8 cellular contexts compared by ENCODE assay signal in genomic region chr1:184002071-184002470, GRCh38. TPM values are rescaled to one million over a fixed set of nuclear protein-coding genes. Genes with fewer than 3 reads are reported as not detected.
DNase-seq lines count a peak whose midpoint lies in the region; ATAC-seq, FAIRE-seq and TF ChIP-seq lines count a peak whose summit lies in the region.

No MANE protein-coding gene starts in this region.

- no peak overlapping the region for H2AK5ac ChIP-seq in H1 (ENCODE audit: low read depth, low read length)

- no peak overlapping the region for H3K23ac ChIP-seq in H1 (ENCODE audit: insufficient read length)

- H3K27me3 ChIP-seq in Caco-2 (replicated peaks; ENCODE audit: control insufficient read depth, insufficient read depth, low read length) (no peaks in the 10 kb centered on the region), H1 (replicated peaks in 1 of 4; ENCODE audit: control insufficient read depth in 3 of 4, extremely low read depth in 1 of 4, insufficient read depth in 3 of 4, low read length in 3 of 4) (no peaks in the 10 kb centered on the region), esophagus squamous epithelium (no peaks in the 10 kb centered on the region)

- peak overlapping the region; percentile 64 for H2AFZ ChIP-seq in H1 (ENCODE audit: low read length)

- no peak for ATAC-seq in activated CD8-positive, alpha-beta memory T cell treated with anti-CD3 and anti-CD28 coated beads, Interleukin-2, amount 10 ng/mL, durations not matched to agents 7 days and 5 days
- ATAC-seq in HG02970 (IDR thresholded peaks at IDR 0.05; ENCODE audit: low FRiP score, unreplicated experiment), result no peak

- H3K4ac ChIP-seq in H1 (replicated peaks; ENCODE audit: insufficient read length, low read depth, low read length), result no peak overlapping the region

- no peaks in the 10 kb centered on the region for H3K9me3 ChIP-seq in Caco-2
- no peaks in the 10 kb centered on the region for H3K9me3 ChIP-seq in H1 (ENCODE audit: insufficient read depth in 2 of 2, low read depth in 1 of 2, low read length in 1 of 2)
- no peaks in the 10 kb centered on the region for H3K9me3 ChIP-seq in esophagus squamous epithelium

- H3K4me1 ChIP-seq in Caco-2 (peaks cover 25% of the 10 kb centered on the region), H1 (replicated peaks in 1 of 4; ENCODE audit: control insufficient read depth in 3 of 4, insufficient read depth in 4 of 4, low read length in 3 of 4) (0 out of 7 replicates have a peak, but pooled peaks cover 0 to 4% (median 0%) of the 10 kb centered on the region in 4 experiments), esophagus squamous epithelium (peaks cover 0 to 5% (median 0%) of the 10 kb centered on the region in 3 donors)

- 58% methylated on average over 2 of the region's 2 CpGs; no CpG with 5 or more reads in 1 of the 2 experiments for WGBS in H1 (ENCODE audit: extremely low coverage in 1 of 2, insufficient coverage in 1 of 2, insufficient read length in 1 of 2, insufficient replicate concordance in 2 of 2, low coverage in 1 of 2, low lambda C conversion rate in 2 of 2, missing lambda C conversion rate in 1 of 2), 2 experiments
- 14 to 22% methylated on average over 1 to 2 of the region's 2 CpGs for WGBS in esophagus squamous epithelium, 2 donors

- H3K27ac ChIP-seq in H1 (ENCODE audit: low read depth, low read length) (no peak overlapping the region), esophagus squamous epithelium (no peak overlapping the region)

- POLR2A ChIA-PET in Caco-2 (lab: Charles Lee) (interaction anchor here (0.5 kb wide), 1 partner anchor 49 kb away, joined by 10 read pairs; the partner anchor contains the start of gene TSEN15), H1 (lab: Charles Lee; ENCODE audit: partially characterized antibody) (interaction anchor here (1.6 kb wide), 1 partner anchor 49 kb away, joined by 3 read pairs; the partner anchor contains the start of gene TSEN15)

- H3K4me2 ChIP-seq in H1 (ENCODE audit: insufficient read depth in 1 of 2, low read depth in 2 of 2, low read length in 2 of 2), result 0 out of 4 replicates have a peak overlapping the region, but pooled peaks of 1 of the 2 experiments have one; percentile 9

- no peak overlapping the region for H3K4me3 ChIP-seq in Caco-2 (ENCODE audit: low read depth, low read length)
- H3K4me3 ChIP-seq in H1 (ENCODE audit: extremely low read depth in 1 of 4, insufficient read depth in 2 of 4, low read depth in 3 of 4, low read length in 4 of 4), result no peak overlapping the region
- no peak overlapping the region for H3K4me3 ChIP-seq in esophagus squamous epithelium

- H3K36me3 Mint-ChIP-seq in Caco-2 (ENCODE audit: insufficient read depth, unreplicated experiment), result peaks cover 5% of the 10 kb centered on the region
- no peaks in the 10 kb centered on the region for H3K36me3 Mint-ChIP-seq in activated CD8-positive, alpha-beta memory T cell treated with anti-CD3 and anti-CD28 coated beads, Interleukin-2, amount 10 ng/mL, durations not matched to agents 7 days and 5 days

- H4K8ac ChIP-seq in H1 (ENCODE audit: extremely low read depth, insufficient read depth, low read length), result no peak overlapping the region

- no peak overlapping the region for H3K14ac ChIP-seq in H1 (ENCODE audit: insufficient read length)

- no TSS peak for BruUV-seq in Caco-2 (replicated peaks; lab: Mats Ljungman, UMichigan)

- no peak for TF ChIP-seq POLR2A in H1 (IDR thresholded peaks at IDR 0.05; ENCODE audit: control extremely low read depth in 1 of 2, low read depth in 2 of 2, low read length in 2 of 2)
- TF ChIP-seq POLR2A in esophagus squamous epithelium (IDR thresholded peaks at IDR 0.05), result no peak

- H3K27ac Mint-ChIP-seq in Caco-2 (ENCODE audit: unreplicated experiment), result peak overlapping the region; percentile 36
- H3K27ac Mint-ChIP-seq in activated CD8-positive, alpha-beta memory T cell treated with anti-CD3 and anti-CD28 coated beads, Interleukin-2, amount 10 ng/mL, durations not matched to agents 7 days and 5 days, result no peak overlapping the region

- H3K79me2 ChIP-seq in H1 (ENCODE audit: control insufficient read depth in 1 of 2, insufficient read depth in 2 of 2, low read length in 2 of 2), result no peaks in the 10 kb centered on the region

- H3K4me3 Mint-ChIP-seq in Caco-2 (ENCODE audit: unreplicated experiment), result no peak overlapping the region
- H3K4me3 Mint-ChIP-seq in activated CD8-positive, alpha-beta memory T cell treated with anti-CD3 and anti-CD28 coated beads, Interleukin-2, amount 10 ng/mL, durations not matched to agents 7 days and 5 days, result no peak overlapping the region

- peaks cover 16% of the 10 kb centered on the region for H3K4me1 Mint-ChIP-seq in Caco-2 (ENCODE audit: low read depth, unreplicated experiment)
- no peaks in the 10 kb centered on the region for H3K4me1 Mint-ChIP-seq in activated CD8-positive, alpha-beta memory T cell treated with anti-CD3 and anti-CD28 coated beads, Interleukin-2, amount 10 ng/mL, durations not matched to agents 7 days and 5 days

- H3K27me3 Mint-ChIP-seq in Caco-2 (ENCODE audit: insufficient read depth, unreplicated experiment), result no peaks in the 10 kb centered on the region
- no peaks in the 10 kb centered on the region for H3K27me3 Mint-ChIP-seq in activated CD8-positive, alpha-beta memory T cell treated with anti-CD3 and anti-CD28 coated beads, Interleukin-2, amount 10 ng/mL, durations not matched to agents 7 days and 5 days

- CTCF ChIA-PET in Caco-2 (lab: Charles Lee) (no interaction called here), H1 (lab: Charles Lee; ENCODE audit: partially characterized antibody) (no interaction called here)
- CTCF ChIA-PET in activated CD8-positive, alpha-beta memory T cell treated with anti-CD3 and anti-CD28 coated beads, Interleukin-2, amount 10 ng/mL, durations not matched to agents 7 days and 5 days (lab: Charles Lee), result no interaction called here

- H3K79me1 ChIP-seq in H1 (ENCODE audit: low read depth, low read length), result no peaks in the 10 kb centered on the region

- H2BK5ac ChIP-seq in H1 (ENCODE audit: low read depth, low read length), result no peak overlapping the region

- H2BK15ac ChIP-seq in H1 (ENCODE audit: low read length), result no peak overlapping the region

- intact Hi-C loops in Caco-2 (cut with micrococcal nuclease; ENCODE audit: unreplicated experiment) (no loop called here), esophagus squamous epithelium (cut with DNase I) (no loop called here)

- no peaks in the 10 kb centered on the region for H3K9me3 Mint-ChIP-seq in Caco-2 (ENCODE audit: unreplicated experiment)
- no peaks in the 10 kb centered on the region for H3K9me3 Mint-ChIP-seq in activated CD8-positive, alpha-beta memory T cell treated with anti-CD3 and anti-CD28 coated beads, Interleukin-2, amount 10 ng/mL, durations not matched to agents 7 days and 5 days (ENCODE audit: low read depth)

- no peak overlapping the region for H2BK120ac ChIP-seq in H1 (replicated peaks; ENCODE audit: low read depth, low read length)

- H4K91ac ChIP-seq in H1 (replicated peaks; ENCODE audit: insufficient read length, low read length), result peak overlapping the region; percentile 10

- FAIRE-seq in H1 (lab: Jason Lieb, UNC), result no peak

- no peak overlapping the region for H2BK20ac ChIP-seq in H1 (ENCODE audit: low read length)

- H3K9ac ChIP-seq in H1 (replicated peaks in 1 of 4; ENCODE audit: extremely low read depth in 1 of 4, low read depth in 3 of 4, low read length in 3 of 4), result no peak overlapping the region

- no peak overlapping the region for H4K5ac ChIP-seq in H1 (ENCODE audit: insufficient read length, low read depth, low read length)

- H3K56ac ChIP-seq in H1 (replicated peaks; ENCODE audit: insufficient read length, low read depth, low read length), result no peak overlapping the region

- H3K18ac ChIP-seq in H1 (ENCODE audit: extremely low read depth, low read length), result no peak overlapping the region; the same call in 1 of the 2 replicates

- no peak for TF ChIP-seq EP300 in H1 (IDR thresholded peaks at IDR 0.05; ENCODE audit: borderline replicate concordance in 1 of 2, low read depth in 2 of 2, low read length in 2 of 2)

- H4K20me1 ChIP-seq in H1 (replicated peaks in 1 of 2; ENCODE audit: control insufficient read depth in 1 of 2, insufficient read depth in 2 of 2, low read length in 2 of 2), result no peaks in the 10 kb centered on the region

- DNase-seq in Caco-2 (peak in 1 of 2 experiments; percentile 39), NCI-H82 (lab: John Stamatoyannopoulos, UW) (peak; percentile 70), H1 (ENCODE audit: low read depth in 1 of 2, low spot score in 2 of 2) (no peak), mucosa of gallbladder (ENCODE audit: low spot score) (peak; percentile 43), DMS114 treated with DMSO at 0.1 percent for 48 hours (lab: John Stamatoyannopoulos, UW; ENCODE audit: unreplicated experiment) (no peak), esophagus squamous epithelium (lab: John Stamatoyannopoulos, UW) (no peak)
- no peak for DNase-seq in activated CD8-positive, alpha-beta memory T cell treated with anti-CD3 and anti-CD28 coated beads, Interleukin-2, amount 10 ng/mL, durations not matched to agents 7 days and 5 days

- no peak for TF ChIP-seq CTCF in Caco-2 (IDR thresholded peaks at IDR 0.05; ENCODE audit: insufficient read depth in 1 of 2, low read depth in 1 of 2, low read length in 1 of 2, severe bottlenecking in 1 of 2, unreplicated experiment in 1 of 2)
- no peak for TF ChIP-seq CTCF in H1 (IDR thresholded peaks at IDR 0.05; ENCODE audit: control extremely low read depth in 1 of 3, insufficient read depth in 1 of 3, low read depth in 1 of 3, low read length in 3 of 3)
- TF ChIP-seq CTCF in esophagus squamous epithelium (IDR thresholded peaks at IDR 0.05), result no peak

- H2BK12ac ChIP-seq in H1 (ENCODE audit: low read depth, low read length), result no peak overlapping the region

- H3K23me2 ChIP-seq in H1 (ENCODE audit: low read depth, low read length), result no peaks in the 10 kb centered on the region

- no peaks in the 10 kb centered on the region for H3K36me3 ChIP-seq in Caco-2 (ENCODE audit: control insufficient read depth, insufficient read depth, low read length)
- no peaks in the 10 kb centered on the region for H3K36me3 ChIP-seq in H1 (ENCODE audit: control insufficient read depth in 2 of 4, insufficient read depth in 4 of 4, low read length in 3 of 4)
- no peaks in the 10 kb centered on the region for H3K36me3 ChIP-seq in esophagus squamous epithelium

- no peak for TF ChIP-seq RAD21 in H1 (IDR thresholded peaks at IDR 0.05 in 1 of 2, conservative IDR thresholded peaks at IDR 0.05 in 1 of 2; ENCODE audit: low read depth in 2 of 2, low read length in 2 of 2)

RNA-seq across cellular contexts. Expression of gene COLGALT2, which starts 35.5 kb away (rescaled TPM):
- 10.5 and 10.6 TPM in 2 replicates for total RNA-seq in Caco-2 (2022)
- total RNA-seq in H1 (2021; fragmentation: NEBNext Ultra II Directional; extraction: Animal tissue kit (Norgen Biotek cat#: 25700)), result 4.6 TPM in 2 replicates
- polyA plus RNA-seq in H1 (2011; rRNA removed), result 2.1 and 2.5 TPM in 2 replicates
- 2.0 TPM for polyA plus RNA-seq in H1 (2011; cell fraction: cytosol; rRNA removed)
- polyA plus RNA-seq in H1 (2011; cell fraction: nucleus; rRNA removed), result 5.4 TPM
- 2.7 to 4.1 TPM (median 3.4 TPM) in 4 replicates for polyA plus RNA-seq in H1 (2012, experiment 1 of 2)
- polyA plus RNA-seq in H1 (2012, experiment 2 of 2), result 1.5 TPM
- polyA plus RNA-seq in H1 (2013, experiment 1 of 2), result 5.7 TPM
- polyA plus RNA-seq in H1 (2013, experiment 2 of 2), result 5.5 TPM
- polyA minus RNA-seq in H1 (2011; rRNA and poly(A)+ RNA removed), result 2.0 and 2.5 TPM in 2 replicates
- 2.3 TPM for polyA minus RNA-seq in H1 (2011; cell fraction: cytosol; rRNA and poly(A)+ RNA removed)
- 4.0 TPM for polyA minus RNA-seq in H1 (2011; cell fraction: nucleus; rRNA and poly(A)+ RNA removed)
- total RNA-seq in mucosa of gallbladder, result 4.6 TPM
- total RNA-seq in activated CD8-positive, alpha-beta memory T cell treated with anti-CD3 and anti-CD28 coated beads, Interleukin-2, amount 10 ng/mL, durations not matched to agents 7 days and 5 days, result 1 to 10 TPM; 1.6 to 3.3 TPM
- total RNA-seq in esophagus squamous epithelium, result 1 to 10 TPM in 1 of 4 donors, under 1 TPM in 3; 0.31 to 1.1 (median 0.66) TPM

RNA-seq across cellular contexts. Expression of gene TSEN15, which starts 49.5 kb away (rescaled TPM):
- total RNA-seq in Caco-2 (2022), result 62.7 and 71.4 TPM in 2 replicates
- 28.2 and 31.4 TPM in 2 replicates for total RNA-seq in H1 (2021; fragmentation: NEBNext Ultra II Directional; extraction: Animal tissue kit (Norgen Biotek cat#: 25700))
- polyA plus RNA-seq in H1 (2011; rRNA removed), result 19.2 and 23.4 TPM in 2 replicates
- polyA plus RNA-seq in H1 (2011; cell fraction: cytosol; rRNA removed), result 29.0 TPM
- 15.0 TPM for polyA plus RNA-seq in H1 (2011; cell fraction: nucleus; rRNA removed)
- 14.4 to 20.4 TPM (median 18.6 TPM) in 4 replicates for polyA plus RNA-seq in H1 (2012, experiment 1 of 2)
- 6.8 TPM for polyA plus RNA-seq in H1 (2012, experiment 2 of 2)
- polyA plus RNA-seq in H1 (2013, experiment 1 of 2), result 35.7 TPM
- 36.4 TPM for polyA plus RNA-seq in H1 (2013, experiment 2 of 2)
- 25.4 and 30.8 TPM in 2 replicates for polyA minus RNA-seq in H1 (2011; rRNA and poly(A)+ RNA removed)
- polyA minus RNA-seq in H1 (2011; cell fraction: cytosol; rRNA and poly(A)+ RNA removed), result 20.6 TPM
- polyA minus RNA-seq in H1 (2011; cell fraction: nucleus; rRNA and poly(A)+ RNA removed), result 44.8 TPM
- 20.8 TPM for total RNA-seq in mucosa of gallbladder
- total RNA-seq in activated CD8-positive, alpha-beta memory T cell treated with anti-CD3 and anti-CD28 coated beads, Interleukin-2, amount 10 ng/mL, durations not matched to agents 7 days and 5 days, result 10 to 100 TPM; 37.6 to 45.1 TPM
- 10 to 100 TPM; 16.5 to 25.4 (median 22.0) TPM for total RNA-seq in esophagus squamous epithelium

Comparison
In these comparisons a context has a peak if more than half of its experiments do, and no peak if none do; other contexts are left out.
1. DNase-seq: peak in NCI-H82 (single experiment) and mucosa of gallbladder (single experiment); none in H1 (0 of 2), activated CD8-positive, alpha-beta memory T cell treated with anti-CD3 and anti-CD28 coated beads, Interleukin-2, amount 10 ng/mL, durations not matched to agents 7 days and 5 days (single experiment), DMS114 treated with DMSO at 0.1 percent for 48 hours (single experiment) and esophagus squamous epithelium (single experiment).